ENCODE assay signal across 8 cellular contexts in genomic region chr12:22624908-22625646, GRCh38. TPM values are rescaled to one million over a fixed set of nuclear protein-coding genes. Genes with fewer than 3 reads are reported as not detected.
DNase-seq lines count a peak whose midpoint lies in the region; ATAC-seq and TF ChIP-seq lines count a peak whose summit lies in the region.

TSS of gene ETNK1 (plus strand) at chr12:22625171. CDS start at chr12:22625431, 260 bp downstream.

- H3K36me3 Mint-ChIP-seq in nephron progenitor cell (ENCODE audit: low read depth) = peaks cover 3% of the 10 kb centered on the region

- H3K9me3 Mint-ChIP-seq in nephron progenitor cell = no peaks in the 10 kb centered on the region
- H3K9me3 Mint-ChIP-seq in stimulated activated naive CD8-positive, alpha-beta T cell treated with anti-CD3 and anti-CD28 coated beads, Interleukin-15, amount 100 ng/mL, for 72 hours = no peaks in the 10 kb centered on the region

- peaks cover 55% of the 10 kb centered on the region for H3K79me2 ChIP-seq in DOHH2 (ENCODE audit: control insufficient read depth, low read length)
- peaks cover 51% of the 10 kb centered on the region for H3K79me2 ChIP-seq in Karpas-422 (ENCODE audit: low read length)

- H3K27me3 ChIP-seq in DOHH2 (ENCODE audit: control insufficient read depth, low read length) = peaks cover 6% of the 10 kb centered on the region
- H3K27me3 ChIP-seq in Karpas-422 (ENCODE audit: low read length) = no peaks in the 10 kb centered on the region

- H3F3A ChIP-seq in DOHH2 (ENCODE audit: control insufficient read depth, insufficient read depth) = no peaks in the 10 kb centered on the region

- H3K27ac Mint-ChIP-seq in nephron progenitor cell = peak within 1 kb of the TSS; percentile 97
- peak within 1 kb of the TSS; percentile 77 to 98 for H3K27ac Mint-ChIP-seq in stimulated activated naive CD8-positive, alpha-beta T cell treated with anti-CD3 and anti-CD28 coated beads, Interleukin-15, amount 100 ng/mL, for 72 hours

- peak within 1 kb of the TSS; percentile 99 for H3K4me3 Mint-ChIP-seq in nephron progenitor cell
- H3K4me3 Mint-ChIP-seq in stimulated activated naive CD8-positive, alpha-beta T cell treated with anti-CD3 and anti-CD28 coated beads, Interleukin-15, amount 100 ng/mL, for 72 hours = peak within 1 kb of the TSS; percentile 97 to 99

- H2AFZ ChIP-seq in Karpas-422 (ENCODE audit: low read length) = peak within 1 kb of the TSS; percentile 83; the same call in 1 of the 2 replicates

- no peaks in the 10 kb centered on the region for H3K9me2 ChIP-seq in DOHH2 (replicated peaks; ENCODE audit: control insufficient read depth, low read length)
- no peaks in the 10 kb centered on the region for H3K9me2 ChIP-seq in Karpas-422 (replicated peaks; ENCODE audit: insufficient read depth, low read length)

- H4K20me1 ChIP-seq in DOHH2 (ENCODE audit: control insufficient read depth, insufficient read depth, low read depth, low read length) (peaks cover 3% of the 10 kb centered on the region; the same call in 1 of the 2 replicates), Karpas-422 (ENCODE audit: insufficient read depth, low read depth, low read length) (peaks cover 37% of the 10 kb centered on the region)

- peak; percentile 93 for DNase-seq in Karpas-422
- peak; percentile 77 for DNase-seq in RWPE1 (ENCODE audit: low spot score)
- peak; percentile 75 for DNase-seq in activated effector memory CD4-positive, alpha-beta T cell treated with Interleukin-2 at 50 U/mL for 16 hours
- DNase-seq in fibroblast of the aortic adventitia (ENCODE audit: low read depth) = peak; percentile 89
- DNase-seq in nephron progenitor cell = peak; percentile 93
- peak; percentile 83 to 86 for DNase-seq in stimulated activated naive CD8-positive, alpha-beta T cell treated with anti-CD3 and anti-CD28 coated beads, Interleukin-15, amount 100 ng/mL, for 72 hours

- H3K27ac ChIP-seq in DOHH2 (ENCODE audit: low read depth, low read length) (peak within 1 kb of the TSS; percentile 43; the same call in 1 of the 2 replicates), Karpas-422 (ENCODE audit: low read length) (peak within 1 kb of the TSS; percentile 44), RWPE1 (peak within 1 kb of the TSS; percentile 89)

- peak; percentile 97 for ATAC-seq in GM21825 (IDR thresholded peaks at IDR 0.05; ENCODE audit: unreplicated experiment)
- ATAC-seq in stimulated activated naive CD8-positive, alpha-beta T cell treated with anti-CD3 and anti-CD28 coated beads, Interleukin-15, amount 100 ng/mL, for 72 hours = peak; percentile 99

- H3K27me3 Mint-ChIP-seq in nephron progenitor cell (ENCODE audit: low read depth, poor library complexity) = no peaks in the 10 kb centered on the region
- peaks cover 19% of the 10 kb centered on the region for H3K27me3 Mint-ChIP-seq in stimulated activated naive CD8-positive, alpha-beta T cell treated with anti-CD3 and anti-CD28 coated beads, Interleukin-15, amount 100 ng/mL, for 72 hours

- H3K4me1 Mint-ChIP-seq in nephron progenitor cell = peaks cover 47% of the 10 kb centered on the region
- H3K4me1 Mint-ChIP-seq in stimulated activated naive CD8-positive, alpha-beta T cell treated with anti-CD3 and anti-CD28 coated beads, Interleukin-15, amount 100 ng/mL, for 72 hours = peaks cover 31% of the 10 kb centered on the region

- H3K36me3 ChIP-seq in DOHH2 (ENCODE audit: control insufficient read depth, low read length) (peaks cover 10% of the 10 kb centered on the region; the same call in 1 of the 2 replicates), Karpas-422 (ENCODE audit: insufficient read depth, low read length) (peaks cover 10% of the 10 kb centered on the region; the same call in 1 of the 2 replicates)

- H3K4me3 ChIP-seq in DOHH2 (ENCODE audit: low read length) (peak within 1 kb of the TSS; percentile 73), Karpas-422 (ENCODE audit: low read length) (peak within 1 kb of the TSS; percentile 83), fibroblast of the aortic adventitia (ENCODE audit: low read depth, low read length) (peak within 1 kb of the TSS; percentile 100)

- peak within 1 kb of the TSS; percentile 66 for H3K4me2 ChIP-seq in DOHH2 (ENCODE audit: low read length)
- peak within 1 kb of the TSS; percentile 83 for H3K4me2 ChIP-seq in Karpas-422 (ENCODE audit: low read depth, low read length, poor library complexity, severe bottlenecking)

- H3K9ac ChIP-seq in Karpas-422 (ENCODE audit: low read length) = peak within 1 kb of the TSS; percentile 92

- CTCF ChIA-PET in RWPE1 (lab: Yijun Ruan, JAX) = interaction anchor here (0.8 kb wide), 1 partner anchor 149 kb away, joined by 3 read pairs; no protein-coding TSS in a partner anchor

- H3K4me1 ChIP-seq in DOHH2 (ENCODE audit: control insufficient read depth, low read length) (peaks cover 26% of the 10 kb centered on the region), Karpas-422 (ENCODE audit: low read length) (peaks cover 37% of the 10 kb centered on the region)

- H3K9me3 ChIP-seq in DOHH2 (ENCODE audit: control insufficient read depth, insufficient read depth, low read length) = no peaks in the 10 kb centered on the region
- no peaks in the 10 kb centered on the region for H3K9me3 ChIP-seq in Karpas-422 (ENCODE audit: low read length)

- POLR2A ChIA-PET in RWPE1 (lab: Yijun Ruan, JAX; ENCODE audit: low non-redundant PET) = no interaction called here

- TF ChIP-seq CTCF in DOHH2 (IDR thresholded peaks at IDR 0.05; ENCODE audit: low read depth, low read length, poor library complexity, severe bottlenecking) = no peak
- no peak for TF ChIP-seq CTCF in RWPE1 (conservative IDR thresholded peaks at IDR 0.05; ENCODE audit: low read depth)
- no peak for TF ChIP-seq CTCF in fibroblast of the aortic adventitia (IDR thresholded peaks at IDR 0.05; ENCODE audit: insufficient read depth, low read length)
- no peak for TF ChIP-seq CTCF in nephron progenitor cell (IDR thresholded peaks at IDR 0.05)

RNA-seq across cellular contexts. Expression of gene ETNK1, which starts in this region (rescaled TPM):
- 43.9 and 93.7 TPM in 2 replicates for total RNA-seq in Karpas-422 (2014; rRNA removed; shearing (Covaris generic); ENCODE audit: low replicate concordance)
- total RNA-seq in fibroblast of the aortic adventitia (ENCODE audit: low replicate concordance) = 37.6 and 51.1 TPM in 2 replicates

Comparison
In these comparisons a context has a peak if more than half of its experiments do, and no peak if none do; other contexts are left out.
1. Peak in every context shown above with its lines: DNase-seq, ATAC-seq, H3K4me3 ChIP-seq and H3K27ac ChIP-seq.